In genomic region chr11:116267146-116267545, GRCh38 we compare ENCODE assay signal across 29 cellular contexts.
"Had no signal": no experiment of that assay in that cellular context is flagged by ENCODE, and none has a peak within 500 bp of the region (broad histone marks: within the 10 kb centered on the region; RNA-seq: fewer than 3 reads in every experiment).

No MANE protein-coding gene starts in this region.

- H3K27ac ChIP-seq: adrenal gland, body of pancreas, colonic mucosa, epithelial cell of prostate, esophagus squamous epithelium, gastroesophageal sphincter had no signal

- DNase-seq: activated CD4-positive, alpha-beta memory T cell treated with anti-CD3 and anti-CD28 coated beads for 36 hours; activated CD4-positive, alpha-beta T cell treated with anti-CD3 and anti-CD28 coated beads for 36 hours; activated CD4-positive, alpha-beta T cell treated with anti-CD3 and anti-CD28 coated beads, Interleukin-2, amount 10 ng/mL, durations not matched to agents 24 days and 14 days; activated CD4-positive, CD25-positive, alpha-beta regulatory T cell; activated CD4-positive, CD25-positive, alpha-beta regulatory T cell treated with anti-CD3 and anti-CD28 coated beads, Interleukin-2, amount 50 U/mL, for 72 hours; activated CD8-positive, alpha-beta memory T cell treated with anti-CD3 and anti-CD28 coated beads, Interleukin-2, amount 10 ng/mL, durations not matched to agents 7 days and 5 days; activated CD8-positive, alpha-beta memory T cell treated with anti-CD3 and anti-CD28 coated beads, Interleukin-2, amount 50 U/mL, for 4 hours; activated CD8-positive, alpha-beta T cell treated with anti-CD3 and anti-CD28 coated beads, Interleukin-2, amount 10 ng/mL, durations not matched to agents 7 days and 5 days; activated effector memory CD4-positive, alpha-beta T cell treated with anti-CD3 and anti-CD28 coated beads, Interleukin-2, amount 50 U/mL, for 16 hours; activated naive CD4-positive, alpha-beta T cell treated with anti-CD3 and anti-CD28 coated beads for 36 hours; activated naive CD8-positive, alpha-beta T cell treated with anti-CD3 and anti-CD28 coated beads for 36 hours; activated naive CD8-positive, alpha-beta T cell treated with anti-CD3 and anti-CD28 coated beads, Interleukin-2, amount 50 U/mL, for 24 hours; activated T-cell treated with anti-CD3 and anti-CD28 coated beads, Interleukin-2, amount 50 U/mL, for 1 hour; activated T-cell treated with anti-CD3 and anti-CD28 coated beads, Interleukin-2, amount 50 U/mL, for 48 hours; adrenal gland; amygdala; aorta; body of pancreas; caudate nucleus; cerebellar nuclear complex; colonic mucosa; effector CD8-positive, alpha-beta T cell; esophagus squamous epithelium; foreskin melanocyte; T-helper 2 cell had no signal

- H3K4me1 ChIP-seq: adrenal gland, body of pancreas, colonic mucosa, esophagus squamous epithelium, gastroesophageal sphincter had no signal

- H3K36me3 ChIP-seq: adrenal gland, colonic mucosa, esophagus squamous epithelium, gastroesophageal sphincter had no signal

- H3K27me3 ChIP-seq: adrenal gland, body of pancreas, colonic mucosa had no signal

- H3K4me3 ChIP-seq: adrenal gland, body of pancreas, colonic mucosa, esophagus squamous epithelium, gastroesophageal sphincter had no signal

- H3K9me3 ChIP-seq: adrenal gland, body of pancreas, colonic mucosa, esophagus squamous epithelium, gastroesophageal sphincter had no signal

- FAIRE-seq: endometrium, endothelial cell of umbilical vein had no signal

- ATAC-seq: activated CD4-positive, alpha-beta T cell treated with anti-CD3 and anti-CD28 coated beads for 36 hours; activated CD8-positive, alpha-beta memory T cell treated with anti-CD3 and anti-CD28 coated beads, Interleukin-2, amount 10 ng/mL, durations not matched to agents 7 days and 5 days; activated CD8-positive, alpha-beta T cell treated with anti-CD3 and anti-CD28 coated beads, Interleukin-2, amount 10 ng/mL, durations not matched to agents 7 days and 5 days; activated naive CD8-positive, alpha-beta T cell treated with anti-CD3 and anti-CD28 coated beads, Interleukin-2, amount 50 U/mL, for 24 hours; body of pancreas; gastroesophageal sphincter had no signal
